Comparison of ENCODE assay signal across 7 cellular contexts in the genomic region with DNA sequence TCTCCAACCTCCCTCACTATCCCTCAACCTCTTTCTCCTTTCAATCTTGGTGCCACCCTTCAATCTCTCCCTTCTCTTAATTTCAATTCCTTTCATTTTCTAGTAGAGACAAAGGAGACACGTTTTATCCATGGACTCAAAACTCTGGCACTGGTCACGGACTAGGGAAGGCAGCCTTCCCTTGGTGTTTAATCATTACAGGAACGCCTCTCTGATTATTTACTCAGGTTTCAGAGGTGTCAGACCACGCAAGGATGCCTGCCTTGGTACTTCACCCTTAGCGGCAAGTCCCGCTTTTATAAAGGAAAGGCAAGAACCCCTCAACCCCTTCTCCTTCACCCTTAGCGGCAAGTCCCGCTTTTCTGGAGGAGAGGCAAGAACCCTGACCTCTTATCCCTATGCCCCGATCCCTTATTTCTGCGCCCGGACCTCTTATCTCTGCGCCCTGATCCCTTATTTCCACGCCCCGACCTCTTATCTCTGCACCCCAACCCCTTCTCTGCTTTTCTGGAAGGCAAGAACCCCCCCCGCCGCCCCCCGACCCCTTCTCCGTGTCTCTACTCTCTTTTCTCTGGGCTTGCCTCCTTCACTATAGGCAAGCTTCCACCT.
DNase-seq lines count a peak whose midpoint lies in the region; FAIRE-seq and TF ChIP-seq lines count a peak whose summit lies in the region.
"Not testable (repeated sequence)": the region's sequence is repeated elsewhere in the genome, so short reads cannot be mapped to it uniquely, and the experiment has no call there.

No MANE protein-coding gene starts in this region.

- not testable (repeated sequence) for H3K23me2 ChIP-seq in H1 (ENCODE audit: low read depth, low read length)

- not testable (repeated sequence) for H3K56ac ChIP-seq in H1 (replicated peaks; ENCODE audit: insufficient read length, low read depth, low read length)

- not testable (repeated sequence) for TF ChIP-seq CTCF in H1 (IDR thresholded peaks at IDR 0.05; ENCODE audit: control extremely low read depth in 1 of 3, insufficient read depth in 1 of 3, low read depth in 1 of 3, low read length in 3 of 3); nephron progenitor cell (IDR thresholded peaks at IDR 0.05); type B pancreatic cell (conservative IDR thresholded peaks at IDR 0.05)

- H3K4me3 ChIP-seq in HUES6 (ENCODE audit: low read depth, low read length), result peak overlapping the region; percentile 79
- peak overlapping the region; percentile 60 to 91 (median 62) for H3K4me3 ChIP-seq in H1 (ENCODE audit: extremely low read depth in 1 of 4, insufficient read depth in 2 of 4, low read depth in 3 of 4, low read length in 4 of 4)
- peak overlapping the region; percentile 89; the same call in 1 of the 2 replicates for H3K4me3 ChIP-seq in iPS DF 6.9 (ENCODE audit: low read length)
- peak overlapping the region; percentile 81 for H3K4me3 ChIP-seq in iPS-20b (ENCODE audit: low read length)

- POLR2A ChIA-PET in H1 (lab: Charles Lee; ENCODE audit: partially characterized antibody), result interaction anchor here (1.0 to 5.3 kb wide), 6 partner anchors 6 to 80 kb away, joined by 4 to 32 read pairs (median 6); no protein-coding TSS in a partner anchor

- not testable (repeated sequence) for H3K9me3 ChIP-seq in ES-I3 (ENCODE audit: control insufficient read depth, insufficient read depth, low read length); HUES6 (ENCODE audit: control insufficient read depth, insufficient read depth, low read depth, low read length); H1 (ENCODE audit: insufficient read depth in 2 of 2, low read depth in 1 of 2, low read length in 1 of 2); iPS DF 6.9 (ENCODE audit: control insufficient read depth, insufficient read depth, low read length); iPS-20b (ENCODE audit: insufficient read depth, low read depth, low read length)

- peak overlapping the region; percentile 71; the same call in 1 of the 2 replicates for H2BK5ac ChIP-seq in H1 (ENCODE audit: low read depth, low read length)

- H3K36me3 ChIP-seq in ES-I3 (ENCODE audit: insufficient read depth, low read length) (peaks cover 21% of the 10 kb centered on the region; the same call in 1 of the 2 replicates), HUES6 (ENCODE audit: control insufficient read depth, insufficient read depth, low read length) (peaks cover 20% of the 10 kb centered on the region), H1 (ENCODE audit: control insufficient read depth in 2 of 4, insufficient read depth in 4 of 4, low read length in 3 of 4) (peaks cover 0 to 26% (median 3%) of the 10 kb centered on the region in 4 experiments; a peak in 5 of 8 replicates), iPS-20b (ENCODE audit: insufficient read depth, low read depth, low read length) (peaks cover 20% of the 10 kb centered on the region; the same call in 1 of the 2 replicates)
- H3K36me3 ChIP-seq in iPS DF 6.9 (ENCODE audit: control insufficient read depth, insufficient read depth, low read length), result not testable (repeated sequence)

- H3K9me3 Mint-ChIP-seq in nephron progenitor cell, type B pancreatic cell: not testable (repeated sequence)

- 11% methylated on average over 6 of the region's 18 CpGs; no CpG with 5 or more reads in 1 of the 2 experiments for WGBS in H1 (ENCODE audit: extremely low coverage in 1 of 2, insufficient coverage in 1 of 2, insufficient read length in 1 of 2, insufficient replicate concordance in 2 of 2, low coverage in 1 of 2, low lambda C conversion rate in 2 of 2, missing lambda C conversion rate in 1 of 2), 2 experiments
- no CpG with 5 or more reads among the region's 18 CpGs for WGBS in iPS DF 6.9 (ENCODE audit: insufficient coverage, insufficient read length)

- H2BK15ac ChIP-seq in H1 (ENCODE audit: low read length), result not testable (repeated sequence)

- peak; percentile 50 to 63 for TF ChIP-seq POLR2A in H1 (IDR thresholded peaks at IDR 0.05; ENCODE audit: control extremely low read depth in 1 of 2, low read depth in 2 of 2, low read length in 2 of 2)

- H3K4me1 ChIP-seq in ES-I3 (ENCODE audit: insufficient read depth, low read length) (peaks cover 24% of the 10 kb centered on the region), HUES6 (ENCODE audit: control insufficient read depth, insufficient read depth, low read length) (peaks cover 36% of the 10 kb centered on the region), H1 (replicated peaks in 1 of 4; ENCODE audit: control insufficient read depth in 3 of 4, insufficient read depth in 4 of 4, low read length in 3 of 4) (peaks cover 3 to 14% (median 10%) of the 10 kb centered on the region in 4 experiments), iPS-20b (ENCODE audit: insufficient read depth, low read length) (peaks cover 13% of the 10 kb centered on the region)
- H3K4me1 ChIP-seq in iPS DF 6.9 (ENCODE audit: control insufficient read depth, insufficient read depth, low read length), result not testable (repeated sequence)

- peak overlapping the region in 1 of 2 experiments; percentile 36; a peak in 3 of 4 replicates for H3K4me2 ChIP-seq in H1 (ENCODE audit: insufficient read depth in 1 of 2, low read depth in 2 of 2, low read length in 2 of 2)

- peak overlapping the region; percentile 90 for H3K27ac ChIP-seq in HUES6 (ENCODE audit: low read depth, low read length)
- peak overlapping the region; percentile 73 for H3K27ac ChIP-seq in H1 (ENCODE audit: low read depth, low read length)
- not testable (repeated sequence) for H3K27ac ChIP-seq in iPS DF 6.9 (ENCODE audit: low read length); iPS-20b (ENCODE audit: low read length)

- CTCF ChIA-PET in H1 (lab: Charles Lee; ENCODE audit: partially characterized antibody), result not testable (repeated sequence)

- not testable (repeated sequence) for H3K4ac ChIP-seq in H1 (replicated peaks; ENCODE audit: insufficient read length, low read depth, low read length)

- not testable (repeated sequence) for H2AFZ ChIP-seq in H1 (ENCODE audit: low read length)

- H4K8ac ChIP-seq in H1 (ENCODE audit: extremely low read depth, insufficient read depth, low read length), result not testable (repeated sequence)

- not testable (repeated sequence) for H3K27me3 ChIP-seq in HUES6 (ENCODE audit: control insufficient read depth, insufficient read depth, low read length); H1 (replicated peaks in 1 of 4; ENCODE audit: control insufficient read depth in 3 of 4, extremely low read depth in 1 of 4, insufficient read depth in 3 of 4, low read length in 3 of 4); iPS DF 6.9 (ENCODE audit: control insufficient read depth, insufficient read depth, low read length); iPS-20b (ENCODE audit: insufficient read depth, low read length)

- not testable (repeated sequence) for H3K36me3 Mint-ChIP-seq in nephron progenitor cell (ENCODE audit: low read depth); type B pancreatic cell

- not testable (repeated sequence) for H4K20me1 ChIP-seq in H1 (replicated peaks in 1 of 2; ENCODE audit: control insufficient read depth in 1 of 2, insufficient read depth in 2 of 2, low read length in 2 of 2)

- peaks cover 0 to 63% of the 10 kb centered on the region in 2 experiments; a peak in 3 of 4 replicates for H3K79me2 ChIP-seq in H1 (ENCODE audit: control insufficient read depth in 1 of 2, insufficient read depth in 2 of 2, low read length in 2 of 2)

- not testable (repeated sequence) for H4K5ac ChIP-seq in H1 (ENCODE audit: insufficient read length, low read depth, low read length)

- H3K4me1 Mint-ChIP-seq in nephron progenitor cell, result peaks cover 16% of the 10 kb centered on the region
- H3K4me1 Mint-ChIP-seq in type B pancreatic cell (ENCODE audit: unreplicated experiment), result not testable (repeated sequence)

- peak overlapping the region; percentile 96 for H3K9ac ChIP-seq in ES-I3 (ENCODE audit: low read depth, low read length)
- H3K9ac ChIP-seq in HUES6 (ENCODE audit: low read length), result peak overlapping the region; percentile 99
- peak overlapping the region in 3 of 4 experiments; percentile 71 to 96 (median 75); a peak in 6 of 7 replicates for H3K9ac ChIP-seq in H1 (replicated peaks in 1 of 4; ENCODE audit: extremely low read depth in 1 of 4, low read depth in 3 of 4, low read length in 3 of 4)
- H3K9ac ChIP-seq in iPS-20b (ENCODE audit: low read depth, low read length), result peak overlapping the region; percentile 93

- DNase-seq in H1 (ENCODE audit: low read depth in 1 of 2, low spot score in 2 of 2); iPS DF 6.9 (ENCODE audit: low read depth, low spot score); nephron progenitor cell; type B pancreatic cell (ENCODE audit: extremely low spot score, unreplicated experiment): not testable (repeated sequence)

- H3K23ac ChIP-seq in H1 (ENCODE audit: insufficient read length), result not testable (repeated sequence)

- not testable (repeated sequence) for H3K27me3 Mint-ChIP-seq in nephron progenitor cell (ENCODE audit: low read depth, poor library complexity); type B pancreatic cell

- not testable (repeated sequence) for H2BK12ac ChIP-seq in H1 (ENCODE audit: low read depth, low read length)

- FAIRE-seq in H1 (lab: Jason Lieb, UNC), result not testable (repeated sequence)

- not testable (repeated sequence) for H4K91ac ChIP-seq in H1 (replicated peaks; ENCODE audit: insufficient read length, low read length)

- H3K79me1 ChIP-seq in H1 (ENCODE audit: low read depth, low read length), result not testable (repeated sequence)

- H3K27ac Mint-ChIP-seq in nephron progenitor cell, type B pancreatic cell: not testable (repeated sequence)

- H3K18ac ChIP-seq in H1 (ENCODE audit: extremely low read depth, low read length), result not testable (repeated sequence)

- not testable (repeated sequence) for H2BK20ac ChIP-seq in H1 (ENCODE audit: low read length)

- H2BK120ac ChIP-seq in H1 (replicated peaks; ENCODE audit: low read depth, low read length), result not testable (repeated sequence)

- not testable (repeated sequence) for TF ChIP-seq EP300 in H1 (IDR thresholded peaks at IDR 0.05; ENCODE audit: borderline replicate concordance in 1 of 2, low read depth in 2 of 2, low read length in 2 of 2)

- peak overlapping the region; percentile 57 for H3K4me3 Mint-ChIP-seq in nephron progenitor cell
- H3K4me3 Mint-ChIP-seq in type B pancreatic cell, result peak overlapping the region; percentile 70

- TF ChIP-seq RAD21 in H1 (IDR thresholded peaks at IDR 0.05 in 1 of 2, conservative IDR thresholded peaks at IDR 0.05 in 1 of 2; ENCODE audit: low read depth in 2 of 2, low read length in 2 of 2), result not testable (repeated sequence)

- not testable (repeated sequence) for H3K14ac ChIP-seq in H1 (ENCODE audit: insufficient read length)

- H2AK5ac ChIP-seq in H1 (ENCODE audit: low read depth, low read length), result not testable (repeated sequence)

TF ChIP-seq in H1, 55 proteins besides CTCF, POLR2A, EP300 and RAD21:
- TF ChIP-seq POLR2AphosphoS5 (IDR thresholded peaks at IDR 0.05; ENCODE audit: low read depth, low read length), result peak; percentile 67
